Comparison of ENCODE assay signal across 2 cellular contexts in genomic region chr9:137111788-137112563, GRCh38.
A peak's percentile ranks its signal among the peaks of the same experiment; 100 is the strongest.
TF ChIP-seq lines count a peak whose summit lies in the region.

No MANE protein-coding gene starts in this region.

TF ChIP-seq in IMR-90, 13 proteins besides CTCF, POLR2A, EP300 and RAD21:
- no peak for TF ChIP-seq CHD1 (IDR thresholded peaks at IDR 0.05; ENCODE audit: low read depth, low read length)

TF ChIP-seq in K562, 482 proteins besides CTCF, POLR2A, EP300 and RAD21:
- TF ChIP-seq ZBED1 (IDR thresholded peaks at IDR 0.05), result no peak
- peak; percentile 45; the same call in 1 of the 2 replicates for TF ChIP-seq ZNF740 (CRISPR knock-in tag; IDR thresholded peaks at IDR 0.05)
- TF ChIP-seq ZNF740 (tag; IDR thresholded peaks at IDR 0.05), result no peak
- TF ChIP-seq POLR2G (IDR thresholded peaks at IDR 0.05; ENCODE audit: low read depth, low read length), result peak; percentile 33
- 0 out of 2 replicates have a peak, but pooled peaks have one; percentile 17 for TF ChIP-seq RBFOX2 (IDR thresholded peaks at IDR 0.05; ENCODE audit: low read depth, low read length)
- TF ChIP-seq BACH1 (tag; IDR thresholded peaks at IDR 0.05), result no peak
- peak; percentile 26 for TF ChIP-seq PCBP1 (IDR thresholded peaks at IDR 0.05; ENCODE audit: low read depth, low read length, poor library complexity, severe bottlenecking)
